ENCODE assay signal across 19 cellular contexts in the genomic region with DNA sequence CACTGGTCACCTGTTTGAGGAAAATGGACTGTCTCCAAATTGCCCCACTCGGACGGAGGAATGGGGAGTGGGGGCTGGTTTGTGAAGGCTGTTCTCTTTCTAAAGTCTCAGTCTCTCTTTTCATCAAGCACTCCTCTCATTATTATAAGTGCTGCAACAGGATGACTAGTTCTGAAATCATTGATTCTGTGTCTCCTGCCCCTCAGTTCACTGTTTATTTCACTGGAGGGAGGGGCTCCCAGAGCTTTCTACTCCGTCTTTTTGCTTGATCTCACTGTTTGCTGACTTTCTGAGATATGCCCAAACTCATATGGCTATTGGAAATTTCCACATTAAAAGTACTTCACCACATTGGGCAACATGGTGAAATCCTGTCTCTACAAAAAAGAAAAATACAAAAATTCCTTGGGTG. TPM values are rescaled to one million over a fixed set of nuclear protein-coding genes. Genes with fewer than 3 reads are reported as not detected.
DNase-seq lines count a peak whose midpoint lies in the region; ATAC-seq and TF ChIP-seq lines count a peak whose summit lies in the region.
"Had no signal": no experiment of that assay in that cellular context is flagged by ENCODE, and none has a peak within 500 bp of the region (broad histone marks: within the 10 kb centered on the region; RNA-seq: fewer than 3 reads in every experiment).

No MANE protein-coding gene starts in this region.

- no peaks in the 10 kb centered on the region for H3K27me3 Mint-ChIP-seq in chondrocyte (ENCODE audit: low read depth)

- peak overlapping the region; percentile 44 for H3K9ac ChIP-seq in PC-3 (ENCODE audit: low read length)

- CTCF ChIA-PET in PC-3 (lab: Charles Lee) = no interaction called here

- ATAC-seq in PC-3 (peak; percentile 22), aorta (ENCODE audit: low FRiP score) (no peak)
- ATAC-seq: pancreas had no signal

- H3K79me2 ChIP-seq in PC-3 (ENCODE audit: low read length) = no peaks in the 10 kb centered on the region

- H3K36me3 ChIP-seq in PC-3 (ENCODE audit: low read depth, low read length) (no peaks in the 10 kb centered on the region), aorta (ENCODE audit: control insufficient read depth in 1 of 2, insufficient read depth in 2 of 2, low read length in 1 of 2) (no peaks in the 10 kb centered on the region), stomach (no peaks in the 10 kb centered on the region)
- H3K36me3 ChIP-seq: BE2C, pancreas had no signal

- no peak for TF ChIP-seq CTCF in PC-3 (conservative IDR thresholded peaks at IDR 0.05; ENCODE audit: low read depth, low read length)
- TF ChIP-seq CTCF in chondrocyte (IDR thresholded peaks at IDR 0.05) = no peak
- no peak for TF ChIP-seq CTCF in stomach (IDR thresholded peaks at IDR 0.05)

- H3K4me3 Mint-ChIP-seq in chondrocyte (ENCODE audit: unreplicated experiment) = peak overlapping the region; percentile 31
- H3K4me3 Mint-ChIP-seq: activated CD4-positive, alpha-beta memory T cell treated with anti-CD3 and anti-CD28 coated beads, Interleukin-2, amount 10 ng/mL, durations not matched to agents 7 days and 5 days; activated T-helper 1 cell treated with anti-CD3 and anti-CD28 coated beads, Interleukin-12 subunit alpha, Interleukin-12 subunit beta, Interleukin-2, Interleukin-4 antibody, amounts not matched to agents 30 ng/mL and 10 ng/mL and 1 ng/mL, durations not matched to agents 14 hours and 24 hours and 36 hours; dendritic cell treated with granulocyte-macrophage colony-stimulating factor and Interleukin-4, amounts not matched to agents 40 ng/mL and 50 ng/mL, for 4 days had no signal

- H2AFZ ChIP-seq in PC-3 (ENCODE audit: low read length) = peak overlapping the region; percentile 33

- peak overlapping the region; percentile 99 for H3K27ac Mint-ChIP-seq in chondrocyte (ENCODE audit: unreplicated experiment)
- H3K27ac Mint-ChIP-seq: activated CD4-positive, alpha-beta memory T cell treated with anti-CD3 and anti-CD28 coated beads, Interleukin-2, amount 10 ng/mL, durations not matched to agents 7 days and 5 days; activated T-helper 1 cell treated with anti-CD3 and anti-CD28 coated beads, Interleukin-12 subunit alpha, Interleukin-12 subunit beta, Interleukin-2, Interleukin-4 antibody, amounts not matched to agents 30 ng/mL and 10 ng/mL and 1 ng/mL, durations not matched to agents 14 hours and 24 hours and 36 hours; dendritic cell treated with granulocyte-macrophage colony-stimulating factor and Interleukin-4, amounts not matched to agents 40 ng/mL and 50 ng/mL, for 4 days had no signal

- POLR2A ChIA-PET in PC-3 (lab: Charles Lee; ENCODE audit: unreplicated experiment) = interaction anchor here (0.6 kb wide), 2 partner anchors 134 to 412 kb away, joined by 3 to 4 read pairs; no protein-coding TSS in a partner anchor

- intact Hi-C loops in PC-3 (cut with micrococcal nuclease) (loop anchor here (2.0 to 5.0 kb wide), 3 partner anchors 21 to 149 kb away; a partner anchor contains a TSS), aorta (cut with DNase I) (no loop called here), stomach (cut with DNase I; ENCODE audit: low total_unique reads) (no loop called here)

- H4K20me1 ChIP-seq in PC-3 (ENCODE audit: low read length) = no peaks in the 10 kb centered on the region

- peaks cover 3% of the 10 kb centered on the region for H3K9me3 Mint-ChIP-seq in chondrocyte (ENCODE audit: low read depth)
- H3K9me3 Mint-ChIP-seq: activated CD4-positive, alpha-beta memory T cell treated with anti-CD3 and anti-CD28 coated beads, Interleukin-2, amount 10 ng/mL, durations not matched to agents 7 days and 5 days; dendritic cell treated with granulocyte-macrophage colony-stimulating factor and Interleukin-4, amounts not matched to agents 40 ng/mL and 50 ng/mL, for 4 days had no signal

- BruUV-seq in PC-3 (replicated peaks; lab: Mats Ljungman, UMichigan) = TSS peak; percentile 58

- H3K4me1 Mint-ChIP-seq in chondrocyte (ENCODE audit: low read depth) = peaks cover 48% of the 10 kb centered on the region

- H3K4me3 ChIP-seq in PC-3 (ENCODE audit: low read length) (peak overlapping the region; percentile 36; the same call in 1 of the 2 replicates), aorta (ENCODE audit: low read length in 2 of 2) (no peak overlapping the region), stomach (no peak overlapping the region)
- H3K4me3 ChIP-seq: pancreas had no signal

- WGBS in aorta, 2 donors = 29 to 48% methylated on average over 3 of the region's 3 CpGs
- 39 to 51% (median 41%) methylated on average over 3 of the region's 3 CpGs for WGBS in stomach, 5 donors

- DNase-seq in Daoy (ENCODE audit: low read depth) (peak; percentile 58), PC-3 (peak; percentile 68), chondrocyte (ENCODE audit: low spot score) (no peak), renal cortical epithelial cell (ENCODE audit: low read depth) (peak; percentile 60), aorta (no peak), stomach (no peak), KG1 (lab: John Stamatoyannopoulos, UW) (no peak), iPS-NIHi11 (ENCODE audit: low spot score) (no peak)
- DNase-seq: activated CD4-positive, alpha-beta memory T cell treated with anti-CD3 and anti-CD28 coated beads, Interleukin-2, amount 10 ng/mL, durations not matched to agents 7 days and 5 days; BE2C; hypothalamus; Karpas-422; NCI-H1436 treated with DMSO at 0.1 percent for 48 hours; pancreas had no signal

- H3K27ac ChIP-seq in PC-3 (ENCODE audit: low read length) = peak overlapping the region; percentile 92
- H3K27ac ChIP-seq in aorta (ENCODE audit: low read depth in 1 of 2, low read length in 2 of 2) = no peak overlapping the region
- no peak overlapping the region for H3K27ac ChIP-seq in stomach
- H3K27ac ChIP-seq: HL-60, pancreas had no signal

- TF ChIP-seq EP300 in stomach (IDR thresholded peaks at IDR 0.05) = no peak

- H3K27me3 ChIP-seq in PC-3 (ENCODE audit: low read length) (no peaks in the 10 kb centered on the region), aorta (ENCODE audit: control insufficient read depth in 1 of 2, insufficient read depth in 2 of 2, low read length in 1 of 2) (no peaks in the 10 kb centered on the region), stomach (peaks cover 0 to 58% (median 5%) of the 10 kb centered on the region in 3 donors)
- H3K27me3 ChIP-seq: BE2C had no signal

- peak overlapping the region; percentile 74 for H3K4me2 ChIP-seq in PC-3 (ENCODE audit: low read length)

- no peaks in the 10 kb centered on the region for H3K36me3 Mint-ChIP-seq in chondrocyte (ENCODE audit: low read depth)

- no peaks in the 10 kb centered on the region for H3K9me2 ChIP-seq in PC-3 (replicated peaks; ENCODE audit: low read length)

- H3K4me1 ChIP-seq in PC-3 (ENCODE audit: insufficient read depth, low read length) (peaks cover 29% of the 10 kb centered on the region), aorta (ENCODE audit: control insufficient read depth in 1 of 2, insufficient read depth in 2 of 2, low read length in 2 of 2) (no peaks in the 10 kb centered on the region), stomach (no peaks in the 10 kb centered on the region)
- H3K4me1 ChIP-seq: BE2C, pancreas had no signal

- no peak for TF ChIP-seq POLR2A in stomach (IDR thresholded peaks at IDR 0.05)

- no peaks in the 10 kb centered on the region for H3K9me3 ChIP-seq in PC-3 (ENCODE audit: low read length)
- peaks cover 2% of the 10 kb centered on the region for H3K9me3 ChIP-seq in aorta (ENCODE audit: control insufficient read depth, low read length)
- no peaks in the 10 kb centered on the region for H3K9me3 ChIP-seq in stomach
- H3K9me3 ChIP-seq: BE2C, pancreas had no signal

- H3F3A ChIP-seq in PC-3 (ENCODE audit: low read length, unreplicated experiment) = peaks cover 14% of the 10 kb centered on the region

RNA-seq across cellular contexts. Expression of a gene that starts 20.5 kb away (rescaled TPM):
- 62.8 and 65.4 TPM in 2 replicates for total RNA-seq in Daoy (2014; rRNA removed; shearing (Covaris generic))
- total RNA-seq in PC-3 (2014; rRNA removed) (2.3 and 2.6 TPM in 2 replicates), chondrocyte (3.3 to 8.1 TPM (median 3.9 TPM) in 3 replicates), renal cortical epithelial cell (26.0 and 112 TPM in 2 replicates), aorta (under 1 TPM in 1 of 2 donors, not detected in 1; 0.42 TPM), stomach (not detected)
- polyA plus RNA-seq in aorta (not detected), stomach (under 1 TPM in 1 of 3 donors, not detected in 2; 0.18 TPM)
- total RNA-seq: mucosa of gallbladder had no signal
- polyA plus RNA-seq: pancreas had no signal

RNA-seq across cellular contexts. Expression of a gene that starts 58.5 kb away (rescaled TPM):
- 0.33 TPM in 1 of 2 replicates, not detected in the other for total RNA-seq in Daoy (2014; rRNA removed; shearing (Covaris generic))
- total RNA-seq in PC-3 (2014; rRNA removed) (not detected in 2 replicates), chondrocyte (not detected in 3 replicates), renal cortical epithelial cell (3.1 TPM in 1 of 2 replicates, not detected in the other), aorta (10 to 100 TPM in 1 of 2 donors, 1 to 10 TPM in 1; 6.9 to 36.8 TPM), stomach (10 to 100 TPM in 1 of 5 donors, 1 to 10 TPM in 1, under 1 TPM in 1, not detected in 2; 0.14 to 60.1 (median 1.1) TPM)
- polyA plus RNA-seq in aorta (under 1 TPM in 1 of 2 donors, not detected in 1; 0.13 TPM), stomach (1 to 10 TPM in 1 of 3 donors, under 1 TPM in 2; 0.56 to 1.1 (median 0.60) TPM)
- total RNA-seq: NCI-H460 had no signal

Comparison
In these comparisons a context has a peak if more than half of its experiments do, and no peak if none do; other contexts are left out.
1. DNase-seq: peak in Daoy (single experiment), PC-3 (single experiment) and renal cortical epithelial cell (single experiment); none in chondrocyte (single experiment), aorta (0 of 2), stomach (single experiment), KG1 (single experiment) and iPS-NIHi11 (single experiment).